In the genomic region with DNA sequence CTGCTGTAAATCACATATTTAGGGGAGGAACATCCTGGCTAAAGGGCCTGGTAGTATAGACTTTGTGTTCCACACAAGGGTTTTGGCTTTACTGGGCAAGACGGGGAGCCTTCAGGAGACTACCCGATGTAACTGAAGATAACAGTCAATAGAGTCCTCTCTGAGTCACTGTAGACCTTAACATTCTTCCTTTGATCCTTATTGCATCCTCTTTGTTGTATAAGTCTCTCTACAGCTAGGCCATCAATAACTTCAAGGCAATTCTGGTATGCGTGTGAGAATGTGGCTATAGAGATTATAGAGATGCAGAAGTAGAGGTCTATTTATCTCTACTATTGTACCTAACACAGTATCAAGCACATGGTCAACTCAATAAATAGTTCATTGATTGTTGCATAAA, we compare ENCODE assay signal across 14 cellular contexts.
DNase-seq lines count a peak whose midpoint lies in the region; ATAC-seq and TF ChIP-seq lines count a peak whose summit lies in the region.
"Had no signal": no experiment of that assay in that cellular context is flagged by ENCODE, and none has a peak within 500 bp of the region (broad histone marks: within the 10 kb centered on the region; RNA-seq: fewer than 3 reads in every experiment).

No MANE protein-coding gene starts in this region.

- peak; percentile 84 to 87 for DNase-seq in Caco-2
- DNase-seq in DMS53 (lab: John Stamatoyannopoulos, UW): peak; percentile 27
- DNase-seq in SW480 (ENCODE audit: low spot score): peak; percentile 74
- no peak for DNase-seq in stimulated activated effector memory CD8-positive, alpha-beta T cell treated with anti-CD3 and anti-CD28 coated beads, Interleukin-12 subunit alpha, Interleukin-12 subunit beta, amount 100 ng/mL, for 72 hours (ENCODE audit: low spot score in 2 of 2)
- DNase-seq in stimulated activated naive CD8-positive, alpha-beta T cell treated with anti-CD3 and anti-CD28 coated beads, Interleukin-15, Interleukin-2, amounts not matched to agents 100 U/mL and 50 U/mL, for 24 hours: no peak
- DNase-seq in body of pancreas: no peak
- DNase-seq: C1 segment of cervical spinal cord; CD4-positive, alpha-beta memory T cell; COR-L47; DMS 273 treated with DMSO at 0.1 percent for 48 hours; DND-41; H7; HCEC 1CT had no signal

- H3K27ac Mint-ChIP-seq in Caco-2 (ENCODE audit: unreplicated experiment): peak overlapping the region; percentile 97
- H3K27ac Mint-ChIP-seq in stimulated activated effector memory CD8-positive, alpha-beta T cell treated with anti-CD3 and anti-CD28 coated beads, Interleukin-12 subunit alpha, Interleukin-12 subunit beta, amount 100 ng/mL, for 72 hours: no peak overlapping the region
- H3K27ac Mint-ChIP-seq: CD4-positive, alpha-beta memory T cell had no signal

- CTCF ChIA-PET in Caco-2 (lab: Charles Lee): interaction anchor here (3.5 kb wide), 1 partner anchor 21 kb away, joined by 18 read pairs; no protein-coding TSS in a partner anchor

- peaks cover 25% of the 10 kb centered on the region for H3K36me3 Mint-ChIP-seq in Caco-2 (ENCODE audit: insufficient read depth, unreplicated experiment)
- no peaks in the 10 kb centered on the region for H3K36me3 Mint-ChIP-seq in stimulated activated effector memory CD8-positive, alpha-beta T cell treated with anti-CD3 and anti-CD28 coated beads, Interleukin-12 subunit alpha, Interleukin-12 subunit beta, amount 100 ng/mL, for 72 hours
- H3K36me3 Mint-ChIP-seq: CD4-positive, alpha-beta memory T cell had no signal

- no peak overlapping the region for H3K27ac ChIP-seq in body of pancreas

- no peaks in the 10 kb centered on the region for H3K27me3 Mint-ChIP-seq in Caco-2 (ENCODE audit: insufficient read depth, unreplicated experiment)
- H3K27me3 Mint-ChIP-seq: CD4-positive, alpha-beta memory T cell had no signal

- H3K4me3 ChIP-seq in Caco-2 (ENCODE audit: low read depth, low read length): no peak overlapping the region
- no peak overlapping the region for H3K4me3 ChIP-seq in body of pancreas
- H3K4me3 ChIP-seq: GM23248 had no signal

- H3K9me3 ChIP-seq in Caco-2 (no peaks in the 10 kb centered on the region), body of pancreas (no peaks in the 10 kb centered on the region)

- 78 to 79% methylated on average over 3 of the region's 3 CpGs for WGBS in body of pancreas, 2 donors

- H3K4me1 ChIP-seq in Caco-2: peaks cover 52% of the 10 kb centered on the region
- peaks cover 25% of the 10 kb centered on the region for H3K4me1 ChIP-seq in body of pancreas

- no peak for TF ChIP-seq POLR2A in body of pancreas (IDR thresholded peaks at IDR 0.05)

- H3K9me3 Mint-ChIP-seq in Caco-2 (ENCODE audit: unreplicated experiment): peaks cover 10% of the 10 kb centered on the region
- H3K9me3 Mint-ChIP-seq in stimulated activated effector memory CD8-positive, alpha-beta T cell treated with anti-CD3 and anti-CD28 coated beads, Interleukin-12 subunit alpha, Interleukin-12 subunit beta, amount 100 ng/mL, for 72 hours: no peaks in the 10 kb centered on the region

- POLR2A ChIA-PET in Caco-2 (lab: Charles Lee): interaction anchor here (0.6 kb wide), 1 partner anchor 297 kb away, joined by 3 read pairs; no protein-coding TSS in a partner anchor

- H3K36me3 ChIP-seq in Caco-2 (ENCODE audit: control insufficient read depth, insufficient read depth, low read length) (no peaks in the 10 kb centered on the region), body of pancreas (replicated peaks in 1 of 2; ENCODE audit: insufficient read depth in 1 of 2, low read depth in 2 of 2) (no peaks in the 10 kb centered on the region)

- no peak overlapping the region for H3K4me3 Mint-ChIP-seq in Caco-2 (ENCODE audit: unreplicated experiment)
- H3K4me3 Mint-ChIP-seq in stimulated activated effector memory CD8-positive, alpha-beta T cell treated with anti-CD3 and anti-CD28 coated beads, Interleukin-12 subunit alpha, Interleukin-12 subunit beta, amount 100 ng/mL, for 72 hours: no peak overlapping the region
- H3K4me3 Mint-ChIP-seq: CD4-positive, alpha-beta memory T cell had no signal

- H3K27me3 ChIP-seq in Caco-2 (replicated peaks; ENCODE audit: control insufficient read depth, insufficient read depth, low read length) (no peaks in the 10 kb centered on the region), body of pancreas (no peaks in the 10 kb centered on the region)

- ATAC-seq in stimulated activated effector memory CD8-positive, alpha-beta T cell treated with anti-CD3 and anti-CD28 coated beads, Interleukin-12 subunit alpha, Interleukin-12 subunit beta, amount 100 ng/mL, for 72 hours: no peak
- no peak for ATAC-seq in stimulated activated naive CD8-positive, alpha-beta T cell treated with anti-CD3 and anti-CD28 coated beads, Interleukin-15, Interleukin-2, amounts not matched to agents 100 U/mL and 50 U/mL, for 24 hours
- no peak for ATAC-seq in body of pancreas

- H3K4me1 Mint-ChIP-seq in Caco-2 (ENCODE audit: low read depth, unreplicated experiment): peaks cover 43% of the 10 kb centered on the region
- H3K4me1 Mint-ChIP-seq in stimulated activated effector memory CD8-positive, alpha-beta T cell treated with anti-CD3 and anti-CD28 coated beads, Interleukin-12 subunit alpha, Interleukin-12 subunit beta, amount 100 ng/mL, for 72 hours: no peaks in the 10 kb centered on the region

- intact Hi-C loops in Caco-2 (cut with micrococcal nuclease; ENCODE audit: unreplicated experiment) (loop anchor here (1.0 to 5.0 kb wide), 6 partner anchors 8 to 265 kb away; no protein-coding TSS in a partner anchor), body of pancreas (cut with DNase I) (no loop called here)

- no TSS peak for BruUV-seq in Caco-2 (replicated peaks; lab: Mats Ljungman, UMichigan)

- no peak for TF ChIP-seq CTCF in Caco-2 (IDR thresholded peaks at IDR 0.05; ENCODE audit: insufficient read depth in 1 of 2, low read depth in 1 of 2, low read length in 1 of 2, severe bottlenecking in 1 of 2, unreplicated experiment in 1 of 2)
- no peak for TF ChIP-seq CTCF in body of pancreas (IDR thresholded peaks at IDR 0.05)

Comparison
In these comparisons a context has a peak if more than half of its experiments do, and no peak if none do; other contexts are left out.
1. DNase-seq: peak in Caco-2 (2 of 2), DMS53 (single experiment) and SW480 (single experiment); none in stimulated activated effector memory CD8-positive, alpha-beta T cell treated with anti-CD3 and anti-CD28 coated beads, Interleukin-12 subunit alpha, Interleukin-12 subunit beta, amount 100 ng/mL, for 72 hours (0 of 2), stimulated activated naive CD8-positive, alpha-beta T cell treated with anti-CD3 and anti-CD28 coated beads, Interleukin-15, Interleukin-2, amounts not matched to agents 100 U/mL and 50 U/mL, for 24 hours (single experiment) and body of pancreas (0 of 4).